ENCODE assay signal across 26 cellular contexts in the genomic region with DNA sequence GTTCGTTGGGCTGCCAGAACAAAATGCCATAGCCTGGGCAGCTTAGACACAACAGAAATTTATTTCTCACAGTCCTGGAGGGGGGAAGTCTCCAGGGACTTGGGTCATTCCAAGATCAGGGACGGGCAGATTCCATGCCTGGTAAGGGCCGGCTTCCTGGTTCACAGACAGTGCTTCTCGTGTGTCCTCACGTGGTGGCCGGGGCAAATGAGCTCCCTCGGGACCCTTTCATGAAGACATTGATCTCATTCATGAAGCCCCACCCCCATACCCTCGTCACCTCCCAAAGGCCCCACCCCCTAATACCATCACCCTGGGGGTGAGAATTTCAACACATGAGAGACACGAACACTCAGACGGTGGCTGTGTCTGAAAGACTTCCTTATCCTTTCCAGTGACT. TPM values are rescaled to one million over a fixed set of nuclear protein-coding genes. Genes with fewer than 3 reads are reported as not detected.
A peak's percentile ranks its signal among the peaks of the same experiment; 100 is the strongest.
DNase-seq lines count a peak whose midpoint lies in the region; ATAC-seq and TF ChIP-seq lines count a peak whose summit lies in the region.
"Had no signal": no experiment of that assay in that cellular context is flagged by ENCODE, and none has a peak within 500 bp of the region (broad histone marks: within the 10 kb centered on the region; RNA-seq: fewer than 3 reads in every experiment).

No MANE protein-coding gene starts in this region.

- TF ChIP-seq CTCF in A673 (conservative IDR thresholded peaks at IDR 0.05; ENCODE audit: low read depth, low read length), result no peak
- TF ChIP-seq CTCF in WTC11 (IDR thresholded peaks at IDR 0.05), result no peak
- TF ChIP-seq CTCF in GM13976 (IDR thresholded peaks at IDR 0.05; ENCODE audit: borderline replicate concordance, control extremely low read depth, extremely low read depth, insufficient read depth, missing control alignments), result no peak

- H3K36me3 Mint-ChIP-seq in WTC11, result peaks cover 3% of the 10 kb centered on the region; the same call in 1 of the 2 replicates

- no peak overlapping the region for H3K4me2 ChIP-seq in Karpas-422 (ENCODE audit: low read depth, low read length, poor library complexity, severe bottlenecking)
- H3K4me2 ChIP-seq: A549 had no signal

- no peak overlapping the region for H3K9ac ChIP-seq in Karpas-422 (ENCODE audit: low read length)

- no peak overlapping the region for H3K4me3 Mint-ChIP-seq in WTC11
- H3K4me3 Mint-ChIP-seq: activated naive CD8-positive, alpha-beta T cell treated with anti-CD3 and anti-CD28 coated beads, Interleukin-2, amount 10 ng/mL, durations not matched to agents 7 days and 5 days; CD14-positive monocyte had no signal

- H3K36me3 ChIP-seq in A673 (ENCODE audit: insufficient read depth, low read length, poor library complexity, severe bottlenecking), result no peaks in the 10 kb centered on the region
- no peaks in the 10 kb centered on the region for H3K36me3 ChIP-seq in Karpas-422 (ENCODE audit: insufficient read depth, low read length)
- H3K36me3 ChIP-seq: vagina had no signal

- no peaks in the 10 kb centered on the region for H3K4me1 ChIP-seq in A673 (ENCODE audit: insufficient read depth, low read length, poor library complexity, severe bottlenecking)
- peaks cover 12% of the 10 kb centered on the region for H3K4me1 ChIP-seq in Karpas-422 (ENCODE audit: low read length)
- H3K4me1 ChIP-seq: vagina had no signal

- H3K27ac ChIP-seq in A673 (ENCODE audit: low read depth, low read length, poor library complexity, severe bottlenecking) (no peak overlapping the region), Karpas-422 (ENCODE audit: low read length) (no peak overlapping the region), substantia nigra (ENCODE audit: low read depth, low read length, poor library complexity, severe bottlenecking) (no peak overlapping the region)
- H3K27ac ChIP-seq: A549, coronary artery, vagina had no signal

- no peak for ATAC-seq in WTC11
- no peak for ATAC-seq in HG02642 (IDR thresholded peaks at IDR 0.05; ENCODE audit: poor library complexity, unreplicated experiment)
- ATAC-seq: A549, K562 had no signal

- H2AFZ ChIP-seq in Karpas-422 (ENCODE audit: low read length), result no peak overlapping the region

- H3K9me3 ChIP-seq in A673 (ENCODE audit: low read depth, low read length, poor library complexity, severe bottlenecking), result no peaks in the 10 kb centered on the region
- no peaks in the 10 kb centered on the region for H3K9me3 ChIP-seq in Karpas-422 (ENCODE audit: low read length)
- H3K9me3 ChIP-seq: A549, vagina had no signal

- POLR2A ChIA-PET in A673 (lab: Charles Lee; ENCODE audit: low non-redundant PET), result no interaction called here
- POLR2A ChIA-PET in WTC11 (lab: Charles Lee), result no interaction called here

- no peaks in the 10 kb centered on the region for H3K9me2 ChIP-seq in Karpas-422 (replicated peaks; ENCODE audit: insufficient read depth, low read length)

- H3K9me3 Mint-ChIP-seq in WTC11, result no peaks in the 10 kb centered on the region
- H3K9me3 Mint-ChIP-seq: activated naive CD8-positive, alpha-beta T cell treated with anti-CD3 and anti-CD28 coated beads, Interleukin-2, amount 10 ng/mL, durations not matched to agents 7 days and 5 days; activated T-helper 2 cell treated with anti-CD3 and anti-CD28 coated beads, Interferon-gamma antibody, Interleukin-2, Interleukin-4, amounts not matched to agents 10 μg/mL and 5 μg/mL and 100 μg/mL, durations not matched to agents 14 hours and 24 hours and 36 hours had no signal

- H3K4me3 ChIP-seq in A673 (ENCODE audit: low read depth, low read length, poor library complexity, severe bottlenecking) (no peak overlapping the region), Karpas-422 (ENCODE audit: low read length) (no peak overlapping the region)
- H3K4me3 ChIP-seq: A549, coronary artery, K562, lung, vagina had no signal

- intact Hi-C loops in A673 (cut with micrococcal nuclease; ENCODE audit: unreplicated experiment), result loop anchor here (5.0 kb wide), 1 partner anchor 80 kb away; a partner anchor contains a TSS

- DNase-seq in A673 (ENCODE audit: low spot score) (peak; percentile 49), Karpas-422 (peak; percentile 77), WTC11 (ENCODE audit: low spot score) (no peak), foreskin melanocyte (peak; percentile 98), GM13976 (ENCODE audit: low spot score) (no peak), substantia nigra (lab: John Stamatoyannopoulos, UW) (no peak), A172 (ENCODE audit: low spot score) (no peak)
- DNase-seq: activated CD4-positive, alpha-beta T cell treated with anti-CD3 and anti-CD28 coated beads, Interleukin-2, amount 50 U/mL, for 1 hour; activated CD8-positive, alpha-beta memory T cell treated with anti-CD3 and anti-CD28 coated beads, Interleukin-2, amount 50 U/mL, for 4 hours; activated naive CD8-positive, alpha-beta T cell treated with anti-CD3 and anti-CD28 coated beads, Interleukin-2, amount 10 ng/mL, durations not matched to agents 7 days and 5 days; DMS153; foreskin fibroblast; NCI-H1092; NCI-H2081; NCI-H510A; occipital lobe; retina; stimulated activated CD4-positive, alpha-beta T cell treated with anti-CD3 and anti-CD28 coated beads, Interleukin-4, amount 100 ng/mL, for 4 hours had no signal

- H3K27me3 Mint-ChIP-seq in WTC11 (ENCODE audit: low read depth), result no peaks in the 10 kb centered on the region
- H3K27me3 Mint-ChIP-seq: activated naive CD8-positive, alpha-beta T cell treated with anti-CD3 and anti-CD28 coated beads, Interleukin-2, amount 10 ng/mL, durations not matched to agents 7 days and 5 days had no signal

- peaks cover 18% of the 10 kb centered on the region for H3K4me1 Mint-ChIP-seq in WTC11
- H3K4me1 Mint-ChIP-seq: activated naive CD8-positive, alpha-beta T cell treated with anti-CD3 and anti-CD28 coated beads, Interleukin-2, amount 10 ng/mL, durations not matched to agents 7 days and 5 days had no signal

- CTCF ChIA-PET in A673 (lab: Charles Lee) (interaction anchor here (0.5 to 1.6 kb wide), 3 partner anchors 95 to 102 kb away, joined by 3 to 16 read pairs (median 3); no protein-coding TSS in a partner anchor), WTC11 (lab: Charles Lee) (interaction anchor here (1.0 to 8.6 kb wide), 4 partner anchors 16 to 103 kb away, joined by 3 to 112 read pairs (median 12); a partner anchor contains a TSS)

- peaks cover 13% of the 10 kb centered on the region for H3K79me2 ChIP-seq in Karpas-422 (ENCODE audit: low read length)

- H3K27me3 ChIP-seq in A673 (replicated peaks; ENCODE audit: insufficient read depth, low read depth, low read length, poor library complexity) (no peaks in the 10 kb centered on the region), Karpas-422 (ENCODE audit: low read length) (no peaks in the 10 kb centered on the region)
- H3K27me3 ChIP-seq: vagina had no signal

- in situ Hi-C loops in GM13976 (cut with MboI; ENCODE audit: low sequenced_read_pairs, unreplicated experiment), result loop anchor here (10.0 kb wide), 1 partner anchor 63 kb away; no protein-coding TSS in a partner anchor

- peak overlapping the region; percentile 57; the same call in 1 of the 2 replicates for H3K27ac Mint-ChIP-seq in WTC11
- H3K27ac Mint-ChIP-seq: activated naive CD8-positive, alpha-beta T cell treated with anti-CD3 and anti-CD28 coated beads, Interleukin-2, amount 10 ng/mL, durations not matched to agents 7 days and 5 days; activated T-helper 2 cell treated with anti-CD3 and anti-CD28 coated beads, Interferon-gamma antibody, Interleukin-2, Interleukin-4, amounts not matched to agents 10 μg/mL and 5 μg/mL and 100 μg/mL, durations not matched to agents 14 hours and 24 hours and 36 hours had no signal

- H4K20me1 ChIP-seq in Karpas-422 (ENCODE audit: insufficient read depth, low read depth, low read length), result peaks cover 5% of the 10 kb centered on the region; the same call in 1 of the 2 replicates

- no TSS peak for BruUV-seq in A673 (replicated peaks; lab: Mats Ljungman, UMichigan)

TF ChIP-seq in WTC11, 78 proteins besides CTCF, POLR2A, EP300 and RAD21:
- TF ChIP-seq ZNF317 (CRISPR knock-in tag; IDR thresholded peaks at IDR 0.05; ENCODE audit: borderline replicate concordance, low read depth), result no peak
- TF ChIP-seq, protein P1, sequence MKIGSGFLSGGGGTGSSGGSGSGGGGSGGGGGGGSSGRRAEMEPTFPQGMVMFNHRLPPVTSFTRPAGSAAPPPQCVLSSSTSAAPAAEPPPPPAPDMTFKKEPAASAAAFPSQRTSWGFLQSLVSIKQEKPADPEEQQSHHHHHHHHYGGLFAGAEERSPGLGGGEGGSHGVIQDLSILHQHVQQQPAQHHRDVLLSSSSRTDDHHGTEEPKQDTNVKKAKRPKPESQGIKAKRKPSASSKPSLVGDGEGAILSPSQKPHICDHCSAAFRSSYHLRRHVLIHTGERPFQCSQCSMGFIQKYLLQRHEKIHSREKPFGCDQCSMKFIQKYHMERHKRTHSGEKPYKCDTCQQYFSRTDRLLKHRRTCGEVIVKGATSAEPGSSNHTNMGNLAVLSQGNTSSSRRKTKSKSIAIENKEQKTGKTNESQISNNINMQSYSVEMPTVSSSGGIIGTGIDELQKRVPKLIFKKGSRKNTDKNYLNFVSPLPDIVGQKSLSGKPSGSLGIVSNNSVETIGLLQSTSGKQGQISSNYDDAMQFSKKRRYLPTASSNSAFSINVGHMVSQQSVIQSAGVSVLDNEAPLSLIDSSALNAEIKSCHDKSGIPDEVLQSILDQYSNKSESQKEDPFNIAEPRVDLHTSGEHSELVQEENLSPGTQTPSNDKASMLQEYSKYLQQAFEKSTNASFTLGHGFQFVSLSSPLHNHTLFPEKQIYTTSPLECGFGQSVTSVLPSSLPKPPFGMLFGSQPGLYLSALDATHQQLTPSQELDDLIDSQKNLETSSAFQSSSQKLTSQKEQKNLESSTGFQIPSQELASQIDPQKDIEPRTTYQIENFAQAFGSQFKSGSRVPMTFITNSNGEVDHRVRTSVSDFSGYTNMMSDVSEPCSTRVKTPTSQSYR (CRISPR knock-in tag; IDR thresholded peaks at IDR 0.05), result no peak
- TF ChIP-seq, protein P2, sequence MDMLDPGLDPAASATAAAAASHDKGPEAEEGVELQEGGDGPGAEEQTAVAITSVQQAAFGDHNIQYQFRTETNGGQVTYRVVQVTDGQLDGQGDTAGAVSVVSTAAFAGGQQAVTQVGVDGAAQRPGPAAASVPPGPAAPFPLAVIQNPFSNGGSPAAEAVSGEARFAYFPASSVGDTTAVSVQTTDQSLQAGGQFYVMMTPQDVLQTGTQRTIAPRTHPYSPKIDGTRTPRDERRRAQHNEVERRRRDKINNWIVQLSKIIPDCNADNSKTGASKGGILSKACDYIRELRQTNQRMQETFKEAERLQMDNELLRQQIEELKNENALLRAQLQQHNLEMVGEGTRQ (CRISPR knock-in tag; IDR thresholded peaks at IDR 0.05), result no peak

RNA-seq across cellular contexts. Expression of a gene that starts 51.5 kb away (rescaled TPM):
- total RNA-seq in A673 (2021), result 129 and 132 TPM in 2 replicates
- total RNA-seq in Karpas-422 (2014; rRNA removed; shearing (Covaris generic); ENCODE audit: low replicate concordance), result 11.8 and 25.9 TPM in 2 replicates
- total RNA-seq in WTC11 (2021), result 133 to 151 TPM (median 137 TPM) in 3 replicates
- total RNA-seq in A172 (2014; rRNA removed; shearing (Covaris generic)), result 44.2 and 55.3 TPM in 2 replicates

Comparison
In these comparisons a context has a peak if more than half of its experiments do, and no peak if none do; other contexts are left out.
1. DNase-seq: peak in A673 (single experiment), Karpas-422 (single experiment) and foreskin melanocyte (single experiment); none in WTC11 (single experiment), GM13976 (single experiment), substantia nigra (0 of 49) and A172 (single experiment).